18 cellular contexts compared by ENCODE assay signal in the genomic region with DNA sequence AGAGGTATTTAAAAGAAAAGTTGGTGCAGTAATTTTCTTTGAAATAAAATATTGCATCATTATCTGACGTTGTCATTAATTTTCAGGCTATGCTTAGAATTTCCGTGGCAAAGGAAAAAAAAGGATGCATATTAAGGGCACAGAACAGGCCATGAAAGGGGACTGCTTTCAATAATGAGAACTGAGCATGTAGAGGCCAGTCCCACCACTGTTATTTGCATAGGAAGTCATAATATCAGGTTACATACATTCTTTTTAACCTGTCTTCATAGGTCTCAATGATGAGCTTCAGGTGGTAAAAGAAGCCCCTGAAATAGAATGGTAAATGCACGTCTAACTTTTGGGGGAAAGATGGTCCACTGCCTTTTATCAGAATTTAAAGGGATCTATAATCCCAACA.
DNase-seq lines count a peak whose midpoint lies in the region; ATAC-seq, FAIRE-seq and TF ChIP-seq lines count a peak whose summit lies in the region.
"Had no signal": no experiment of that assay in that cellular context is flagged by ENCODE, and none has a peak within 500 bp of the region (broad histone marks: within the 10 kb centered on the region; RNA-seq: fewer than 3 reads in every experiment).

No MANE protein-coding gene starts in this region.

- FAIRE-seq in HepG2 (lab: Jason Lieb, UNC): no peak
- FAIRE-seq: G401.6, GM18507 had no signal

- no peaks in the 10 kb centered on the region for H3K27me3 Mint-ChIP-seq in activated CD8-positive, alpha-beta T cell treated with anti-CD3 and anti-CD28 coated beads, Interleukin-2, amount 10 ng/mL, durations not matched to agents 7 days and 5 days (ENCODE audit: low read depth)

- no peaks in the 10 kb centered on the region for H4K20me1 ChIP-seq in HepG2 (ENCODE audit: insufficient read depth, low read length)

- no peaks in the 10 kb centered on the region for H3K27me3 ChIP-seq in HepG2 (ENCODE audit: control insufficient read depth in 1 of 2, insufficient read depth in 2 of 2, low read length in 2 of 2)
- no peaks in the 10 kb centered on the region for H3K27me3 ChIP-seq in right lobe of liver

- ATAC-seq in HepG2 (no peak), right lobe of liver (no peak)
- ATAC-seq in activated CD8-positive, alpha-beta T cell treated with anti-CD3 and anti-CD28 coated beads, Interleukin-2, amount 10 ng/mL, durations not matched to agents 7 days and 5 days: no peak

- H3K4me1 Mint-ChIP-seq in activated CD8-positive, alpha-beta T cell treated with anti-CD3 and anti-CD28 coated beads, Interleukin-2, amount 10 ng/mL, durations not matched to agents 7 days and 5 days (ENCODE audit: low read depth): no peaks in the 10 kb centered on the region
- H3K4me1 Mint-ChIP-seq: CD4-positive, alpha-beta memory T cell had no signal

- H3K4me3 ChIP-seq in HepG2 (replicated peaks in 1 of 3; ENCODE audit: insufficient read depth in 1 of 3, low read depth in 2 of 3, low read length in 3 of 3) (no peak overlapping the region), right lobe of liver (no peak overlapping the region)
- H3K4me3 ChIP-seq: PC-9 had no signal

- no peaks in the 10 kb centered on the region for H3K36me3 ChIP-seq in HepG2 (replicated peaks in 1 of 2; ENCODE audit: control insufficient read depth in 1 of 2, insufficient read depth in 2 of 2, low read length in 2 of 2)
- no peaks in the 10 kb centered on the region for H3K36me3 ChIP-seq in right lobe of liver

- H3K36me3 Mint-ChIP-seq in activated CD8-positive, alpha-beta T cell treated with anti-CD3 and anti-CD28 coated beads, Interleukin-2, amount 10 ng/mL, durations not matched to agents 7 days and 5 days (ENCODE audit: low read depth): no peaks in the 10 kb centered on the region
- H3K36me3 Mint-ChIP-seq: CD4-positive, alpha-beta memory T cell had no signal

- CTCF ChIA-PET in HepG2 (lab: Yijun Ruan, JAX; ENCODE audit: low intra/inter-chr PET ratio, low total read pairs): no interaction called here
- CTCF ChIA-PET in activated CD8-positive, alpha-beta T cell treated with anti-CD3 and anti-CD28 coated beads, Interleukin-2, amount 10 ng/mL, durations not matched to agents 7 days and 5 days (lab: Charles Lee): no interaction called here

- whole genome bisulfite sequencing in HepG2 (ENCODE audit: low lambda C conversion rate): under 1% methylated on average over 3 of the region's 3 CpGs
- WGBS in right lobe of liver (ENCODE audit: insufficient coverage, low coverage, low lambda C conversion rate, missing lambda C conversion rate): 63% methylated on average over 3 of the region's 3 CpGs

- H3K4me1 ChIP-seq in HepG2 (ENCODE audit: insufficient read depth, low read length) (no peaks in the 10 kb centered on the region), right lobe of liver (no peaks in the 10 kb centered on the region)

- H3K27ac Mint-ChIP-seq in activated CD8-positive, alpha-beta T cell treated with anti-CD3 and anti-CD28 coated beads, Interleukin-2, amount 10 ng/mL, durations not matched to agents 7 days and 5 days: no peak overlapping the region
- H3K27ac Mint-ChIP-seq: CD4-positive, alpha-beta memory T cell; HFFc6 had no signal

- no peak for TF ChIP-seq CTCF in HepG2 (CRISPR knock-in tag; IDR thresholded peaks at IDR 0.05)
- no peak for TF ChIP-seq CTCF in right lobe of liver (IDR thresholded peaks at IDR 0.05)
- TF ChIP-seq CTCF in GM13977 (IDR thresholded peaks at IDR 0.05; ENCODE audit: extremely low read depth, insufficient read depth, missing control alignments): no peak

- POLR2A ChIA-PET in HepG2 (lab: Yijun Ruan, JAX): no interaction called here
- POLR2A ChIA-PET in activated CD8-positive, alpha-beta T cell treated with anti-CD3 and anti-CD28 coated beads, Interleukin-2, amount 10 ng/mL, durations not matched to agents 7 days and 5 days (lab: Charles Lee): no interaction called here

- no peak overlapping the region for H3K4me3 Mint-ChIP-seq in activated CD8-positive, alpha-beta T cell treated with anti-CD3 and anti-CD28 coated beads, Interleukin-2, amount 10 ng/mL, durations not matched to agents 7 days and 5 days
- H3K4me3 Mint-ChIP-seq: CD4-positive, alpha-beta memory T cell; HFFc6 had no signal

- no peak overlapping the region for H2AFZ ChIP-seq in HepG2 (ENCODE audit: low read length)
- H2AFZ ChIP-seq: PC-9 had no signal

- DNase-seq in HepG2 (ENCODE audit: low spot score): no peak
- DNase-seq in right lobe of liver: no peak
- DNase-seq in NCI-H510A treated with DMSO at 0.1 percent for 48 hours (lab: John Stamatoyannopoulos, UW): peak; percentile 37
- DNase-seq in SW480 (ENCODE audit: low spot score): peak; percentile 6
- DNase-seq in GM13977 (ENCODE audit: low spot score): no peak
- DNase-seq in activated CD8-positive, alpha-beta T cell treated with anti-CD3 and anti-CD28 coated beads, Interleukin-2, amount 10 ng/mL, durations not matched to agents 7 days and 5 days: no peak
- DNase-seq in cardiac septum (ENCODE audit: low spot score): no peak
- no peak for DNase-seq in globus pallidus (ENCODE audit: low spot score)
- DNase-seq: Calu3; CD4-positive, alpha-beta memory T cell; DND-41; HFFc6; NCI-H1092 treated with DMSO at 0.1 percent for 48 hours; NCI-H1930; NCI-H524 treated with DMSO at 0.1 percent for 48 hours; PC-9 had no signal

- in situ Hi-C loops in HepG2 (cut with HindIII; ENCODE audit: extremely low pct_ligation_motif_present, low pct_unique_long_range_greater_than_20kb) (no loop called here), GM13977 (cut with MboI; ENCODE audit: low pct_unique_long_range_greater_than_20kb, low sequenced_read_pairs, unreplicated experiment) (no loop called here)

- H3K79me2 ChIP-seq in HepG2 (ENCODE audit: insufficient read depth, low read length): no peaks in the 10 kb centered on the region

- TF ChIP-seq POLR2A in HepG2 (IDR thresholded peaks at IDR 0.05; ENCODE audit: insufficient read depth in 1 of 2, low read depth in 2 of 2, low read length in 2 of 2) (no peak), right lobe of liver (IDR thresholded peaks at IDR 0.05) (no peak)

- H3K4me2 ChIP-seq in HepG2 (ENCODE audit: low read depth, low read length): no peak overlapping the region
- H3K4me2 ChIP-seq: PC-9 had no signal

- no TSS peak for BruUV-seq in HepG2 (replicated peaks; lab: Mats Ljungman, UMichigan)

- TF ChIP-seq EP300 in HepG2 (IDR thresholded peaks at IDR 0.05; ENCODE audit: low read depth in 2 of 2, low read length in 2 of 2) (no peak), HepG2 (CRISPR knock-in tag; IDR thresholded peaks at IDR 0.05; ENCODE audit: borderline replicate concordance) (no peak)

- no peak overlapping the region for H3K9ac ChIP-seq in HepG2 (ENCODE audit: insufficient read depth, low read depth, low read length)

- no peak for TF ChIP-seq RAD21 in HepG2 (CRISPR knock-in tag; IDR thresholded peaks at IDR 0.05)

- intact Hi-C loops in HepG2 (cut with micrococcal nuclease; ENCODE audit: unreplicated experiment) (no loop called here), right lobe of liver (cut with DNase I) (no loop called here), cardiac septum (cut with DNase I) (no loop called here)

- no peaks in the 10 kb centered on the region for H3K9me3 Mint-ChIP-seq in activated CD8-positive, alpha-beta T cell treated with anti-CD3 and anti-CD28 coated beads, Interleukin-2, amount 10 ng/mL, durations not matched to agents 7 days and 5 days (ENCODE audit: insufficient read depth)

- H3K9me3 ChIP-seq in HepG2 (ENCODE audit: low read length) (no peaks in the 10 kb centered on the region), right lobe of liver (no peaks in the 10 kb centered on the region)

- H3K27ac ChIP-seq in HepG2 (ENCODE audit: extremely low read length, insufficient read depth, low read length) (no peak overlapping the region), right lobe of liver (no peak overlapping the region)
- H3K27ac ChIP-seq: PC-9 had no signal

TF ChIP-seq in HepG2, 621 proteins besides CTCF, POLR2A, EP300 and RAD21:
- TF ChIP-seq ATF7 (IDR thresholded peaks at IDR 0.05): 0 out of 2 replicates have a peak, but pooled peaks have one; percentile 6
- TF ChIP-seq ATF7 (CRISPR knock-in tag; IDR thresholded peaks at IDR 0.05): no peak
- no peak for TF ChIP-seq RARG (CRISPR knock-in tag; IDR thresholded peaks at IDR 0.05; ENCODE audit: low read depth)

Comparison
In these comparisons a context has a peak if more than half of its experiments do, and no peak if none do; other contexts are left out.
1. DNase-seq: peak in NCI-H510A treated with DMSO at 0.1 percent for 48 hours (single experiment) and SW480 (single experiment); none in HepG2 (single experiment), right lobe of liver (0 of 3), GM13977 (single experiment), activated CD8-positive, alpha-beta T cell treated with anti-CD3 and anti-CD28 coated beads, Interleukin-2, amount 10 ng/mL, durations not matched to agents 7 days and 5 days (single experiment), cardiac septum (single experiment) and globus pallidus (single experiment).